19 cellular contexts compared by ENCODE assay signal in the genomic region with DNA sequence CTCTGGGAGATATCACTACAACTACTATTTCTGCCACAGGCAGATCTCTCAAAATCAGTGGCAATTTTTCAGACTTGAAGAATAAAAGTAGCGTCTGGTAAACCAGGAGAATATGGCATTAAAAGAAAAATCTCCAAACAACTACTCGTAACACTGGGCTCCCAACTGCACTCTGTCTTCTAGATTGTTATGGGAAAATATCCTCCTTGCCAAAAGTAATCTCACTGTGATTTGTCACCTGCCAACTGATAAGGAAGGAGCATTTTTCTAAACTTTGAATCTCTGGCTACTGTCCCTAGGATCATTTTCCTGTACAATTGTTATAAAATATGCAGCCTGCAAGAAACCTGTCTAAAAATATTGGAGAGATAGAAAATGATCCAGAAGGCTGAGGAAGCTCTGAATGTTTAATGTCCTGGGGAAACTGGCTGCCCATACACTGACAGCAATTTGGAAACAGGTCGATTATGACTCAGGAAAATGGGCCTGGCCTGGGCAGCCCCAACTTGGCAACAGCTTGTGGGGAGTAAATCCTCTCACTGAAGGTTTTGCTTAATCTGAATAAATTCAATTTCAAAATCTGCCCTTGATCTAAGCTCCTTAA.
DNase-seq lines count a peak whose midpoint lies in the region; ATAC-seq and TF ChIP-seq lines count a peak whose summit lies in the region.
"Had no signal": no experiment of that assay in that cellular context is flagged by ENCODE, and none has a peak within 500 bp of the region (broad histone marks: within the 10 kb centered on the region; RNA-seq: fewer than 3 reads in every experiment).

No MANE protein-coding gene starts in this region.

- H3K4me1 Mint-ChIP-seq in nephron = peaks cover 52% of the 10 kb centered on the region
- no peaks in the 10 kb centered on the region for H3K4me1 Mint-ChIP-seq in Calu3 (ENCODE audit: low read depth, unreplicated experiment)

- H3K27ac ChIP-seq in adrenal gland = no peak overlapping the region
- H3K27ac ChIP-seq in Peyer's patch = no peak overlapping the region
- H3K27ac ChIP-seq: A549, RWPE1 had no signal

- H3K4me3 ChIP-seq in adrenal gland = no peak overlapping the region
- H3K4me3 ChIP-seq in Peyer's patch = no peak overlapping the region
- H3K4me3 ChIP-seq: A549 had no signal

- H3K27ac Mint-ChIP-seq in nephron (peak overlapping the region; percentile 74 to 77 (median 75)), Calu3 (ENCODE audit: unreplicated experiment) (no peak overlapping the region)
- H3K27ac Mint-ChIP-seq: CD4-positive, alpha-beta T cell; HFFc6 had no signal

- no peaks in the 10 kb centered on the region for H3K36me3 Mint-ChIP-seq in nephron (ENCODE audit: low read depth)
- no peaks in the 10 kb centered on the region for H3K36me3 Mint-ChIP-seq in Calu3 (ENCODE audit: insufficient read depth, unreplicated experiment)

- peaks cover 2% of the 10 kb centered on the region for H3K9me3 Mint-ChIP-seq in nephron
- no peaks in the 10 kb centered on the region for H3K9me3 Mint-ChIP-seq in Calu3 (ENCODE audit: low read depth, unreplicated experiment)
- H3K9me3 Mint-ChIP-seq: CD4-positive, alpha-beta T cell; HFFc6 had no signal

- no TSS peak for BruUV-seq in Calu3 (replicated peaks; lab: Mats Ljungman, UMichigan)

- WGBS in adrenal gland, 4 donors = 24 to 34% (median 25%) methylated on average over 3 of the region's 3 CpGs

- TF ChIP-seq CTCF in adrenal gland (IDR thresholded peaks at IDR 0.05) (no peak), nephron (IDR thresholded peaks at IDR 0.05; ENCODE audit: unreplicated experiment in 3 of 3) (no peak), Calu3 (IDR thresholded peaks at IDR 0.05; ENCODE audit: unreplicated experiment) (no peak), Peyer's patch (IDR thresholded peaks at IDR 0.05) (no peak)

- TF ChIP-seq POLR2A in adrenal gland (IDR thresholded peaks at IDR 0.05) (no peak), Peyer's patch (IDR thresholded peaks at IDR 0.05) (no peak)

- H3K9me3 ChIP-seq in adrenal gland (replicated peaks in 1 of 3) (no peaks in the 10 kb centered on the region), Peyer's patch (no peaks in the 10 kb centered on the region)
- H3K9me3 ChIP-seq: A549 had no signal

- H3K36me3 ChIP-seq in adrenal gland (replicated peaks in 1 of 2) (no peaks in the 10 kb centered on the region), Peyer's patch (no peaks in the 10 kb centered on the region)

- peak overlapping the region in 1 of 3 experiments; percentile 37 for H3K4me3 Mint-ChIP-seq in nephron
- no peak overlapping the region for H3K4me3 Mint-ChIP-seq in Calu3 (ENCODE audit: low read depth, unreplicated experiment)
- H3K4me3 Mint-ChIP-seq: CD4-positive, alpha-beta T cell; HFFc6 had no signal

- ATAC-seq in HG03095 (IDR thresholded peaks at IDR 0.05; ENCODE audit: unreplicated experiment) = no peak
- ATAC-seq: A549 had no signal

- H3K27me3 Mint-ChIP-seq in nephron (ENCODE audit: low read depth) = peaks cover 3% of the 10 kb centered on the region
- H3K27me3 Mint-ChIP-seq in Calu3 (ENCODE audit: unreplicated experiment) = peaks cover 83% of the 10 kb centered on the region

- CTCF ChIA-PET in Calu3 (lab: Charles Lee) = no interaction called here

- intact Hi-C loops in adrenal gland (cut with DNase I) (no loop called here), Calu3 (cut with micrococcal nuclease; ENCODE audit: unreplicated experiment) (no loop called here)

- H3K4me1 ChIP-seq in adrenal gland (replicated peaks in 1 of 2) (peaks cover 7 to 10% of the 10 kb centered on the region in 2 donors), Peyer's patch (no peaks in the 10 kb centered on the region)
- H3K4me1 ChIP-seq: A549 had no signal

- DNase-seq in D341Med (ENCODE audit: low spot score) (peak; percentile 70), NCI-H446 (lab: John Stamatoyannopoulos, UW) (peak; percentile 12 to 71), adrenal gland (peak; percentile 19 to 60 (median 49)), Calu3 (no peak), Peyer's patch (no peak), NCI-H226 (no peak)
- DNase-seq: CD4-positive, alpha-beta T cell; HFFc6; KG1; NCI-H1436 treated with DMSO at 0.1 percent for 48 hours; NCI-H2029; NCI-H2171; NCI-H774; SIG-M5; SW 1271 had no signal

- H3K27me3 ChIP-seq in adrenal gland (peaks cover 18% of the 10 kb centered on the region), Peyer's patch (no peaks in the 10 kb centered on the region)

Comparison
In these comparisons a context has a peak if more than half of its experiments do, and no peak if none do; other contexts are left out.
1. DNase-seq: peak in D341Med (single experiment), NCI-H446 (2 of 2) and adrenal gland (7 of 7); none in Calu3 (single experiment), Peyer's patch (0 of 3) and NCI-H226 (single experiment).